ENCODE assay signal across 17 cellular contexts in the genomic region with DNA sequence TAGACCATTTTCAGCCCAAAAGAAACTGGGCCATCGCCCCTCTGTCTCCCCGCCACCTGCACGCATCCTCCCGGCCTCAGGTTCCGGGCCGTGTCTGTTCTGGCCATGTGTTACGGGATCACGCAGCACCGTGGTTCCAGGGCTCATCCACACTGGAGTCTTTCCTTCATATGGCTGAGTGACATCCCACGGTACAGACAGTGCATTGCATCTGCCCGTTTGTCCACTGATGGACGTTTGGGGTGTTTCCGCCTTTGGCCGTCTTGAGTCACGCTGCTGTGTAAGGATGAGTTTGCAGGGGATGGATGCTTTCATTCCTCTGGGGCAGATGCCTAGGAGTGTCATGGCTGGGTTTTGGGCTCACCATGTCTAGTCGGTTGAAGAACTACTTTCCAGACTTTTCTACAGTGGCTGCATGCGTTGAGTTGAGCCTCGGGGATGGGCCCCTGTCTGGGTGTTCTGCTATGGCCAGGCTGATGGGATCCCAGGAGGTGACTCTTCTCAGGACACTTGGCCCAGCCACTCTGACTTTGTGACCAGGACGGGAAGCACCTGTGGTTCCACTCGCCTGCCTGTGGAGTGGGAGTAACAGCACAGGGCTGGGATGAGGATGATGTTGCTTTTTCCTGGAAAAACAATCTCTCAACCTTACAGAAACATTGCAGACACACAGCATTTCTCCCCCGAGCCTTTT. TPM values are rescaled to one million over a fixed set of nuclear protein-coding genes. Genes with fewer than 3 reads are reported as not detected.
A peak's percentile ranks its signal among the peaks of the same experiment; 100 is the strongest.
DNase-seq lines count a peak whose midpoint lies in the region; ATAC-seq lines count a peak whose summit lies in the region.
"Had no signal": no experiment of that assay in that cellular context is flagged by ENCODE, and none has a peak within 500 bp of the region (broad histone marks: within the 10 kb centered on the region; RNA-seq: fewer than 3 reads in every experiment).

No MANE protein-coding gene starts in this region.

- intact Hi-C loops in sciatic nerve (cut with DNase I) = no loop called here

- H3K36me3 Mint-ChIP-seq in stimulated activated naive CD8-positive, alpha-beta T cell treated with anti-CD3 and anti-CD28 coated beads, Interleukin-15, Interleukin-2, amounts not matched to agents 100 ng/mL and 50 ng/mL, for 24 hours (ENCODE audit: low read depth) = peaks cover 37% of the 10 kb centered on the region
- H3K36me3 Mint-ChIP-seq in activated naive CD4-positive, alpha-beta T cell treated with anti-CD3 and anti-CD28 coated beads, Interleukin-2, amount 50 U/mL, for 72 hours = peaks cover 0 to 5% of the 10 kb centered on the region in 2 donors
- H3K36me3 Mint-ChIP-seq in activated CD8-positive, alpha-beta memory T cell treated with anti-CD3 and anti-CD28 coated beads, Interleukin-2, amount 10 ng/mL, durations not matched to agents 7 days and 5 days = peaks cover 8% of the 10 kb centered on the region

- CTCF ChIA-PET in activated CD8-positive, alpha-beta memory T cell treated with anti-CD3 and anti-CD28 coated beads, Interleukin-2, amount 10 ng/mL, durations not matched to agents 7 days and 5 days (lab: Charles Lee) = no interaction called here

- ATAC-seq in stimulated activated naive CD8-positive, alpha-beta T cell treated with anti-CD3 and anti-CD28 coated beads, Interleukin-15, amount 100 ng/mL, for 72 hours = no peak
- ATAC-seq in HG03066 (IDR thresholded peaks at IDR 0.05; ENCODE audit: low read depth, unreplicated experiment) = peak; percentile 6
- ATAC-seq in activated naive CD4-positive, alpha-beta T cell treated with anti-CD3 and anti-CD28 coated beads, Interleukin-2, amount 50 U/mL, for 72 hours = no peak
- no peak for ATAC-seq in activated CD8-positive, alpha-beta memory T cell treated with anti-CD3 and anti-CD28 coated beads, Interleukin-2, amount 10 ng/mL, durations not matched to agents 7 days and 5 days
- ATAC-seq in sciatic nerve = no peak

- H3K27ac Mint-ChIP-seq in stimulated activated naive CD8-positive, alpha-beta T cell treated with anti-CD3 and anti-CD28 coated beads, Interleukin-15, Interleukin-2, amounts not matched to agents 100 ng/mL and 50 ng/mL, for 24 hours = peak overlapping the region; percentile 85
- peak overlapping the region in 1 of 2 donors; percentile 7 for H3K27ac Mint-ChIP-seq in stimulated activated naive CD8-positive, alpha-beta T cell treated with anti-CD3 and anti-CD28 coated beads, Interleukin-15, amount 100 ng/mL, for 72 hours
- H3K27ac Mint-ChIP-seq in activated naive CD4-positive, alpha-beta T cell treated with anti-CD3 and anti-CD28 coated beads, Interleukin-2, amount 50 U/mL, for 72 hours = peak overlapping the region; percentile 25 to 55
- H3K27ac Mint-ChIP-seq in activated CD8-positive, alpha-beta memory T cell treated with anti-CD3 and anti-CD28 coated beads, Interleukin-2, amount 10 ng/mL, durations not matched to agents 7 days and 5 days = no peak overlapping the region

- no peaks in the 10 kb centered on the region for H3K9me3 Mint-ChIP-seq in stimulated activated naive CD8-positive, alpha-beta T cell treated with anti-CD3 and anti-CD28 coated beads, Interleukin-15, Interleukin-2, amounts not matched to agents 100 ng/mL and 50 ng/mL, for 24 hours
- H3K9me3 Mint-ChIP-seq in stimulated activated naive CD8-positive, alpha-beta T cell treated with anti-CD3 and anti-CD28 coated beads, Interleukin-15, amount 100 ng/mL, for 72 hours = no peaks in the 10 kb centered on the region
- no peaks in the 10 kb centered on the region for H3K9me3 Mint-ChIP-seq in activated naive CD4-positive, alpha-beta T cell treated with anti-CD3 and anti-CD28 coated beads, Interleukin-2, amount 50 U/mL, for 72 hours
- no peaks in the 10 kb centered on the region for H3K9me3 Mint-ChIP-seq in activated CD8-positive, alpha-beta memory T cell treated with anti-CD3 and anti-CD28 coated beads, Interleukin-2, amount 10 ng/mL, durations not matched to agents 7 days and 5 days (ENCODE audit: low read depth)

- H3K4me1 Mint-ChIP-seq in stimulated activated naive CD8-positive, alpha-beta T cell treated with anti-CD3 and anti-CD28 coated beads, Interleukin-15, Interleukin-2, amounts not matched to agents 100 ng/mL and 50 ng/mL, for 24 hours (ENCODE audit: low read depth) = peaks cover 24% of the 10 kb centered on the region
- peaks cover 25% of the 10 kb centered on the region for H3K4me1 Mint-ChIP-seq in stimulated activated naive CD8-positive, alpha-beta T cell treated with anti-CD3 and anti-CD28 coated beads, Interleukin-15, amount 100 ng/mL, for 72 hours
- peaks cover 5% of the 10 kb centered on the region for H3K4me1 Mint-ChIP-seq in activated CD8-positive, alpha-beta memory T cell treated with anti-CD3 and anti-CD28 coated beads, Interleukin-2, amount 10 ng/mL, durations not matched to agents 7 days and 5 days

- H3K27me3 Mint-ChIP-seq in stimulated activated naive CD8-positive, alpha-beta T cell treated with anti-CD3 and anti-CD28 coated beads, Interleukin-15, Interleukin-2, amounts not matched to agents 100 ng/mL and 50 ng/mL, for 24 hours = no peaks in the 10 kb centered on the region
- H3K27me3 Mint-ChIP-seq in stimulated activated naive CD8-positive, alpha-beta T cell treated with anti-CD3 and anti-CD28 coated beads, Interleukin-15, amount 100 ng/mL, for 72 hours = no peaks in the 10 kb centered on the region
- H3K27me3 Mint-ChIP-seq in activated CD8-positive, alpha-beta memory T cell treated with anti-CD3 and anti-CD28 coated beads, Interleukin-2, amount 10 ng/mL, durations not matched to agents 7 days and 5 days = no peaks in the 10 kb centered on the region

- no peak for DNase-seq in stimulated activated naive CD8-positive, alpha-beta T cell treated with anti-CD3 and anti-CD28 coated beads, Interleukin-15, amount 100 ng/mL, for 72 hours
- no peak for DNase-seq in activated naive CD4-positive, alpha-beta T cell treated with anti-CD3 and anti-CD28 coated beads, Interleukin-2, amount 50 U/mL, for 72 hours (ENCODE audit: low spot score in 2 of 2)
- DNase-seq in 8988T (no peak), NCI-H187 treated with DMSO at 0.1 percent for 48 hours (lab: John Stamatoyannopoulos, UW) (no peak), sciatic nerve (ENCODE audit: low spot score) (no peak)
- no peak for DNase-seq in activated CD8-positive, alpha-beta memory T cell treated with anti-CD3 and anti-CD28 coated beads, Interleukin-2, amount 10 ng/mL, durations not matched to agents 7 days and 5 days
- DNase-seq: anterior cingulate cortex, BE2C, dermis blood vessel endothelial cell, EL, hypothalamus, left ventricle myocardium inferior, MG63, NCI-H82, trophoblast cell had no signal

- H3K4me3 Mint-ChIP-seq in stimulated activated naive CD8-positive, alpha-beta T cell treated with anti-CD3 and anti-CD28 coated beads, Interleukin-15, Interleukin-2, amounts not matched to agents 100 ng/mL and 50 ng/mL, for 24 hours = no peak overlapping the region
- no peak overlapping the region for H3K4me3 Mint-ChIP-seq in stimulated activated naive CD8-positive, alpha-beta T cell treated with anti-CD3 and anti-CD28 coated beads, Interleukin-15, amount 100 ng/mL, for 72 hours
- H3K4me3 Mint-ChIP-seq in activated CD8-positive, alpha-beta memory T cell treated with anti-CD3 and anti-CD28 coated beads, Interleukin-2, amount 10 ng/mL, durations not matched to agents 7 days and 5 days = no peak overlapping the region

RNA-seq across cellular contexts. Expression of a gene that starts 16.8 kb away (rescaled TPM):
- 10 to 100 TPM; 29.9 to 54.1 TPM for total RNA-seq in activated naive CD4-positive, alpha-beta T cell treated with anti-CD3 and anti-CD28 coated beads, Interleukin-2, amount 50 U/mL, for 72 hours
- total RNA-seq in activated CD8-positive, alpha-beta memory T cell treated with anti-CD3 and anti-CD28 coated beads, Interleukin-2, amount 10 ng/mL, durations not matched to agents 7 days and 5 days = 10 to 100 TPM; 37.7 to 45.2 TPM
- total RNA-seq in sciatic nerve = 17.8 TPM

RNA-seq across cellular contexts. Expression of a gene that starts 30.1 kb away (rescaled TPM):
- 10 to 100 TPM; 19.8 to 36.7 TPM for total RNA-seq in activated naive CD4-positive, alpha-beta T cell treated with anti-CD3 and anti-CD28 coated beads, Interleukin-2, amount 50 U/mL, for 72 hours
- total RNA-seq in activated CD8-positive, alpha-beta memory T cell treated with anti-CD3 and anti-CD28 coated beads, Interleukin-2, amount 10 ng/mL, durations not matched to agents 7 days and 5 days = 10 to 100 TPM; 44.2 to 47.4 TPM
- 52.1 TPM for total RNA-seq in sciatic nerve

RNA-seq across cellular contexts. Expression of a gene that starts 58.9 kb away (rescaled TPM):
- 100 to 1,000 TPM in 1 of 2 donors, 10 to 100 TPM in 1; 21.2 to 109 TPM for total RNA-seq in activated naive CD4-positive, alpha-beta T cell treated with anti-CD3 and anti-CD28 coated beads, Interleukin-2, amount 50 U/mL, for 72 hours
- 100 to 1,000 TPM in 1 of 2 experiments, 10 to 100 TPM in 1; 94.3 to 101 TPM for total RNA-seq in activated CD8-positive, alpha-beta memory T cell treated with anti-CD3 and anti-CD28 coated beads, Interleukin-2, amount 10 ng/mL, durations not matched to agents 7 days and 5 days
- 51.8 TPM for total RNA-seq in sciatic nerve
